Comparison of ENCODE assay signal across 26 cellular contexts in the genomic region with DNA sequence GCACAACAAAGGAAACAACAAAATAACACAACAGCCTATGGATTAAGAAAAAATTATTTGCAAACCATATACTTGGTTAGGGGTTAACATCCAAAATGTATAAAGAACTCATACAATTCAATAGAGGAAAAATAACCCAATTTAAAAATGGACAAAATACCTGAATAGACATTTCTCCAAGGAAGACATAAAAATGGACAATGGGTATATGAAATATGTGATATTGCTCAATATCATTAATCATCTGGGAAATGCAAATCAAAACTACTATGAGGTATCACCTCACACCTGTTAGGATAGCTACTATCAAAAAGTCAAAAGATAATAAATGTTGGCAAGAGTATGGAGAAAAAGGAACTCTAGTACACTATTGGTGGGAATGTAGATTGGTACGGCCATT.
"Had no signal": no experiment of that assay in that cellular context is flagged by ENCODE, and none has a peak within 500 bp of the region (broad histone marks: within the 10 kb centered on the region; RNA-seq: fewer than 3 reads in every experiment).

No MANE protein-coding gene starts in this region.

- DNase-seq: dermis blood vessel endothelial cell; dorsolateral prefrontal cortex; effector CD4-positive, alpha-beta T cell; effector memory CD4-positive, alpha-beta T cell; erythroblast; esophagus squamous epithelium; foreskin fibroblast; foreskin melanocyte; gastrocnemius medialis; glutamatergic neuron; head of caudate nucleus; heart right ventricle; hippocampal formation; left cardiac atrium; left lung; left ventricle myocardium superior; lower lobe of right lung; mesenchymal stem cell; mucosa of descending colon; naive B cell had no signal

- H3K36me3 Mint-ChIP-seq: mesothelial cell of epicardium, naive B cell had no signal

- H3K4me3 Mint-ChIP-seq: mesothelial cell of epicardium, naive B cell had no signal

- H3K27ac Mint-ChIP-seq: mesothelial cell of epicardium, naive B cell had no signal

- H3K36me3 ChIP-seq: esophagus squamous epithelium, gastrocnemius medialis, heart right ventricle, left lung, lower lobe of right lung had no signal

- H3K27ac ChIP-seq: coronary artery, dorsolateral prefrontal cortex, epithelial cell of prostate, esophagus squamous epithelium, gastrocnemius medialis, heart right ventricle, left lung, lower lobe of right lung had no signal

- H3K4me1 ChIP-seq: esophagus squamous epithelium, gastrocnemius medialis, heart right ventricle, left lung, lower lobe of right lung had no signal

- H3K9me3 ChIP-seq: gastrocnemius medialis, mucosa of descending colon had no signal

- H3K27me3 ChIP-seq: esophagus squamous epithelium, gastrocnemius medialis, heart right ventricle, left lung had no signal

- FAIRE-seq: colon, keratinocyte had no signal

- H3K4me1 Mint-ChIP-seq: mesothelial cell of epicardium, naive B cell had no signal

- H3K4me3 ChIP-seq: coronary artery, dorsolateral prefrontal cortex, esophagus squamous epithelium, gastrocnemius medialis, heart right ventricle, left lung, lower lobe of right lung, mucosa of descending colon had no signal

- ATAC-seq: esophagus mucosa, gastrocnemius medialis, heart right ventricle, left cardiac atrium, left lung, left ventricle myocardium superior, lower lobe of right lung, mucosa of descending colon had no signal
